8 cellular contexts compared by ENCODE assay signal in genomic region chr19:46601318-46602224, GRCh38. TPM values are rescaled to one million over a fixed set of nuclear protein-coding genes. Genes with fewer than 3 reads are reported as not detected.
DNase-seq lines count a peak whose midpoint lies in the region; ATAC-seq and TF ChIP-seq lines count a peak whose summit lies in the region.

CALM3 (plus strand) TSS chr19:46601330; CDS start chr19:46601435, 105 bp downstream.

- H3K4me3 ChIP-seq in epithelial cell of proximal tubule (ENCODE audit: low read depth, low read length): peak within 1 kb of the TSS; percentile 100
- H3K4me3 ChIP-seq in naive thymus-derived CD4-positive, alpha-beta T cell (ENCODE audit: low read length): peak within 1 kb of the TSS; percentile 99

- peak within 1 kb of the TSS; percentile 99 for H3K27ac ChIP-seq in naive thymus-derived CD4-positive, alpha-beta T cell (ENCODE audit: low read depth, low read length)

- H3K27me3 ChIP-seq in naive thymus-derived CD4-positive, alpha-beta T cell (ENCODE audit: control insufficient read depth in 2 of 2, insufficient read depth in 2 of 2, low read length in 2 of 2): no peaks in the 10 kb centered on the region

- TF ChIP-seq CTCF in epithelial cell of proximal tubule (conservative IDR thresholded peaks at IDR 0.05; ENCODE audit: low read depth, low read length): no peak

- H3K4me1 Mint-ChIP-seq in naive thymus-derived CD4-positive, alpha-beta T cell: peaks cover 34 to 66% (median 54%) of the 10 kb centered on the region in 7 donors

- peaks cover 3 to 40% (median 11%) of the 10 kb centered on the region in 5 donors for H3K36me3 Mint-ChIP-seq in naive thymus-derived CD4-positive, alpha-beta T cell

- H3K36me3 ChIP-seq in naive thymus-derived CD4-positive, alpha-beta T cell (ENCODE audit: control insufficient read depth in 2 of 3, insufficient read depth in 3 of 3, low read length in 3 of 3): peaks cover 0 to 25% (median 0%) of the 10 kb centered on the region in 3 experiments

- peak within 1 kb of the TSS; percentile 100 for H3K27ac Mint-ChIP-seq in naive thymus-derived CD4-positive, alpha-beta T cell

- POLR2A ChIA-PET in naive thymus-derived CD4-positive, alpha-beta T cell (lab: Charles Lee): interaction anchor here (0.6 to 4.5 kb wide), 17 partner anchors 10 to 655 kb away, joined by 3 to 112 read pairs (median 6); partner anchors contain the start of genes CCDC9, DACT3 and PTGIR

- ATAC-seq in naive thymus-derived CD4-positive, alpha-beta T cell: no peak
- no peak for ATAC-seq in GM18907 (IDR thresholded peaks at IDR 0.05; ENCODE audit: unreplicated experiment)

- H3K4me1 ChIP-seq in naive thymus-derived CD4-positive, alpha-beta T cell (ENCODE audit: control insufficient read depth in 2 of 2, insufficient read depth in 2 of 2, low read length in 2 of 2): peaks cover 15 to 30% of the 10 kb centered on the region in 2 donors

- peak within 1 kb of the TSS; percentile 95 to 100 (median 98) for H3K4me3 Mint-ChIP-seq in naive thymus-derived CD4-positive, alpha-beta T cell

- H3K27me3 Mint-ChIP-seq in naive thymus-derived CD4-positive, alpha-beta T cell: peaks cover 0 to 8% (median 0%) of the 10 kb centered on the region in 5 donors

- TF ChIP-seq POLR2A in Raji (IDR thresholded peaks at IDR 0.05; ENCODE audit: insufficient read depth, low read depth, low read length): peak; percentile 78

- H3K9me3 Mint-ChIP-seq in naive thymus-derived CD4-positive, alpha-beta T cell: peaks cover 0 to 20% (median 8%) of the 10 kb centered on the region in 11 donors

- CTCF ChIA-PET in naive thymus-derived CD4-positive, alpha-beta T cell (lab: Charles Lee): interaction anchor here (0.5 to 3.7 kb wide), 9 partner anchors 10 to 1162 kb away, joined by 3 to 17 read pairs (median 6); partner anchors contain the start of gene DACT3

- no peak for DNase-seq in T-helper 1 cell
- no peak for DNase-seq in epithelial cell of proximal tubule (ENCODE audit: low read depth)
- peak in 1 of 9 donors; percentile 36 for DNase-seq in naive thymus-derived CD4-positive, alpha-beta T cell
- DNase-seq in hepatic stellate cell (ENCODE audit: low spot score): no peak
- DNase-seq in HK-2 (ENCODE audit: unreplicated experiment): no peak

- intact Hi-C loops in T-helper 1 cell treated with Interleukin-12 subunit alpha and Interleukin-12 subunit beta and Interleukin-4 antibody, amounts not matched to agents 30 ng/mL and 1 ng/mL, for 36 hours (cut with micrococcal nuclease): loop anchor here (1.0 to 10.0 kb wide), 7 partner anchors 11 to 747 kb away; partner anchors contain the start of genes DHX34, FKRP, FOXA3 and PRKD2
- intact Hi-C loops in naive thymus-derived CD4-positive, alpha-beta T cell (cut with micrococcal nuclease): loop anchor here (1.0 to 10.0 kb wide), 12 partner anchors 15 to 1011 kb away; partner anchors contain the start of genes AP2S1 (in 2 of the 2), ARHGAP35 (in 1 of the 2), DACT3 (in 1 of the 2) and FKRP (in 1 of the 2)

- peaks cover 0 to 11% (median 0%) of the 10 kb centered on the region in 3 experiments for H3K9me3 ChIP-seq in naive thymus-derived CD4-positive, alpha-beta T cell (ENCODE audit: control insufficient read depth in 2 of 3, low read length in 3 of 3)

RNA-seq across cellular contexts. Expression of gene CALM3, which starts in this region (rescaled TPM):
- 478 and 493 TPM in 2 replicates for total RNA-seq in T-helper 1 cell treated with Interleukin-12 subunit alpha and Interleukin-12 subunit beta and Interleukin-4 antibody, amounts not matched to agents 30 ng/mL and 1 ng/mL, for 36 hours
- 181 and 304 TPM in 2 replicates for total RNA-seq in epithelial cell of proximal tubule
- 100 to 1,000 TPM; 203 to 517 (median 266) TPM for total RNA-seq in naive thymus-derived CD4-positive, alpha-beta T cell
- 100 to 1,000 TPM; 242 to 254 TPM for polyA plus RNA-seq in naive thymus-derived CD4-positive, alpha-beta T cell
